Comparison of ENCODE assay signal across 21 cellular contexts in genomic region chr5:179824745-179825112, GRCh38. TPM values are rescaled to one million over a fixed set of nuclear protein-coding genes. Genes with fewer than 3 reads are reported as not detected.
DNase-seq lines count a peak whose midpoint lies in the region; ATAC-seq and TF ChIP-seq lines count a peak whose summit lies in the region.
"Had no signal": no experiment of that assay in that cellular context is flagged by ENCODE, and none has a peak within 500 bp of the region (broad histone marks: within the 10 kb centered on the region; RNA-seq: fewer than 3 reads in every experiment).

No MANE protein-coding gene starts in this region.

- H4K8ac ChIP-seq in mesenchymal stem cell (ENCODE audit: low read length): no peak overlapping the region

- no peak overlapping the region for H4K91ac ChIP-seq in mesenchymal stem cell (ENCODE audit: low read length)

- H3K4me1 ChIP-seq in left ventricle myocardium inferior (peaks cover 93% of the 10 kb centered on the region), heart right ventricle (peaks cover 16 to 84% (median 55%) of the 10 kb centered on the region in 9 donors), mesenchymal stem cell (ENCODE audit: control insufficient read depth, insufficient read depth, low read depth, low read length) (peaks cover 47% of the 10 kb centered on the region)

- intact Hi-C loops in left ventricle myocardium inferior (cut with micrococcal nuclease): no loop called here
- intact Hi-C loops in heart right ventricle (cut with DNase I): loop anchor here in 2 of 10 donors (5.0 to 10.0 kb wide), 2 partner anchors 33 to 80 kb away; partner anchors contain the start of genes MRNIP (in 2 of the 2) and TBC1D9B (in 1 of the 2)

- no peak overlapping the region for H2BK12ac ChIP-seq in mesenchymal stem cell (ENCODE audit: low read length in 2 of 2)

- no peak overlapping the region for H2BK120ac ChIP-seq in mesenchymal stem cell (ENCODE audit: low read depth, low read length)

- H3K4me1 Mint-ChIP-seq in brain: peaks cover 33% of the 10 kb centered on the region

- H3K9ac ChIP-seq in mesenchymal stem cell (ENCODE audit: low read length): peak overlapping the region; percentile 96

- no peak overlapping the region for H3K23ac ChIP-seq in mesenchymal stem cell (ENCODE audit: low read length in 2 of 2)

- H3K36me3 Mint-ChIP-seq in brain: peaks cover 78% of the 10 kb centered on the region

- H3K4me2 ChIP-seq in mesenchymal stem cell (ENCODE audit: low read length, poor library complexity, severe bottlenecking): no peak overlapping the region

- peaks cover 4% of the 10 kb centered on the region for H3K27me3 Mint-ChIP-seq in brain
- H3K27me3 Mint-ChIP-seq: activated CD8-positive, alpha-beta memory T cell treated with anti-CD3 and anti-CD28 coated beads, Interleukin-2, amount 10 ng/mL, durations not matched to agents 7 days and 5 days; activated naive CD4-positive, alpha-beta T cell treated with anti-CD3 and anti-CD28 coated beads, Interleukin-2, amount 50 U/mL, for 24 hours had no signal

- peaks cover 15% of the 10 kb centered on the region for H3K79me1 ChIP-seq in mesenchymal stem cell (replicated peaks; ENCODE audit: low read length, poor library complexity, severe bottlenecking)

- 76 to 79% methylated on average over 3 of the region's 3 CpGs for WGBS in heart right ventricle, 2 donors
- WGBS in mesenchymal stem cell: 76% methylated on average over 1 of the region's 3 CpGs

- H3K18ac ChIP-seq in mesenchymal stem cell (ENCODE audit: low read depth in 1 of 2, low read length in 2 of 2): no peak overlapping the region

- DNase-seq in left ventricle myocardium inferior (no peak), heart right ventricle (no peak), mesenchymal stem cell (no peak), UCSD-AML1 (lab: John Stamatoyannopoulos, UW; ENCODE audit: unreplicated experiment) (no peak), DMS 273 (lab: John Stamatoyannopoulos, UW; ENCODE audit: unreplicated experiment) (no peak), amygdala (lab: John Stamatoyannopoulos, UW) (no peak)
- DNase-seq: activated CD8-positive, alpha-beta memory T cell treated with anti-CD3 and anti-CD28 coated beads, Interleukin-2, amount 10 ng/mL, durations not matched to agents 7 days and 5 days; cerebellar nuclear complex; DMS 273 treated with DMSO at 0.1 percent for 48 hours; head of caudate nucleus; NCI-H2081; NCI-H526 treated with DMSO at 0.1 percent for 48 hours; stimulated activated CD4-positive, alpha-beta T cell treated with anti-CD3 and anti-CD28 coated beads, Interleukin-15, amount 100 ng/mL, for 24 hours; SW 1271; testis had no signal

- H2AFZ ChIP-seq in mesenchymal stem cell (ENCODE audit: low read depth, low read length): no peak overlapping the region

- ATAC-seq in heart right ventricle: no peak
- no peak for ATAC-seq in GM21737 (IDR thresholded peaks at IDR 0.05; ENCODE audit: unreplicated experiment)
- ATAC-seq: activated CD8-positive, alpha-beta memory T cell treated with anti-CD3 and anti-CD28 coated beads, Interleukin-2, amount 10 ng/mL, durations not matched to agents 7 days and 5 days; WTC11 had no signal

- H3K9me3 ChIP-seq in left ventricle myocardium inferior (replicated peaks) (no peaks in the 10 kb centered on the region), heart right ventricle (no peaks in the 10 kb centered on the region), mesenchymal stem cell (ENCODE audit: control insufficient read depth, low read length) (no peaks in the 10 kb centered on the region)
- H3K9me3 ChIP-seq: Peyer's patch, testis had no signal

- H3K27me3 ChIP-seq in left ventricle myocardium inferior (ENCODE audit: low read depth): no peaks in the 10 kb centered on the region
- H3K27me3 ChIP-seq in heart right ventricle: no peaks in the 10 kb centered on the region
- no peaks in the 10 kb centered on the region for H3K27me3 ChIP-seq in mesenchymal stem cell (ENCODE audit: control insufficient read depth in 1 of 2, insufficient read depth in 1 of 2, low read length in 2 of 2)
- H3K27me3 ChIP-seq: Peyer's patch, testis had no signal

- H3K36me3 ChIP-seq in left ventricle myocardium inferior (peaks cover 80% of the 10 kb centered on the region), heart right ventricle (peaks cover 4 to 79% (median 63%) of the 10 kb centered on the region in 9 donors), mesenchymal stem cell (ENCODE audit: control insufficient read depth in 1 of 2, insufficient read depth in 2 of 2, low read depth in 1 of 2, low read length in 2 of 2) (peaks cover 60 to 79% of the 10 kb centered on the region in 2 experiments)

- no peak overlapping the region for H2BK15ac ChIP-seq in mesenchymal stem cell (ENCODE audit: low read depth, poor library complexity, severe bottlenecking)

- H2BK5ac ChIP-seq in mesenchymal stem cell (ENCODE audit: low read depth, low read length, poor library complexity, severe bottlenecking): no peak overlapping the region

- no peak overlapping the region for H3K14ac ChIP-seq in mesenchymal stem cell (ENCODE audit: low read length in 2 of 2)

- no peak for TF ChIP-seq CTCF in left ventricle myocardium inferior (IDR thresholded peaks at IDR 0.05; ENCODE audit: borderline replicate concordance)
- TF ChIP-seq CTCF in heart right ventricle (IDR thresholded peaks at IDR 0.05): no peak
- no peak for TF ChIP-seq CTCF in brain (conservative IDR thresholded peaks at IDR 0.05)

- H3K4me3 ChIP-seq in left ventricle myocardium inferior (no peak overlapping the region), heart right ventricle (no peak overlapping the region), mesenchymal stem cell (ENCODE audit: insufficient read depth in 1 of 2, low read depth in 1 of 2, low read length in 2 of 2) (peak overlapping the region in 1 of 2 experiments; percentile 95)
- H3K4me3 ChIP-seq: testis had no signal

- H3K9me3 Mint-ChIP-seq in brain: no peaks in the 10 kb centered on the region
- H3K9me3 Mint-ChIP-seq: activated naive CD4-positive, alpha-beta T cell treated with anti-CD3 and anti-CD28 coated beads, Interleukin-2, amount 50 U/mL, for 24 hours; WTC11 had no signal

- peak overlapping the region in 3 of 5 experiments; percentile 23 to 63 (median 27) for H3K4me3 Mint-ChIP-seq in brain
- H3K4me3 Mint-ChIP-seq: activated CD8-positive, alpha-beta memory T cell treated with anti-CD3 and anti-CD28 coated beads, Interleukin-2, amount 10 ng/mL, durations not matched to agents 7 days and 5 days; activated naive CD4-positive, alpha-beta T cell treated with anti-CD3 and anti-CD28 coated beads, Interleukin-2, amount 50 U/mL, for 24 hours; WTC11 had no signal

- no peak overlapping the region for H2AK5ac ChIP-seq in mesenchymal stem cell (ENCODE audit: low read length, severe bottlenecking)

- peak overlapping the region; percentile 98 for H3K27ac ChIP-seq in left ventricle myocardium inferior (replicated peaks)
- peak overlapping the region in 1 of 10 donors; percentile 25 for H3K27ac ChIP-seq in heart right ventricle
- H3K27ac ChIP-seq in mesenchymal stem cell (ENCODE audit: low read length, poor library complexity, severe bottlenecking): no peak overlapping the region
- H3K27ac ChIP-seq: testis had no signal

- peak overlapping the region in 1 of 5 experiments; percentile 41 for H3K27ac Mint-ChIP-seq in brain
- H3K27ac Mint-ChIP-seq: activated naive CD4-positive, alpha-beta T cell treated with anti-CD3 and anti-CD28 coated beads, Interleukin-2, amount 50 U/mL, for 24 hours; WTC11 had no signal

- H3K4ac ChIP-seq in mesenchymal stem cell (ENCODE audit: low read depth in 1 of 2, low read length in 2 of 2): no peak overlapping the region

RNA-seq across cellular contexts. Expression of gene SQSTM1, which starts 4.0 kb away (rescaled TPM):
- total RNA-seq in left ventricle myocardium inferior: 438 TPM
- 100 to 1,000 TPM; 341 to 466 (median 391) TPM for total RNA-seq in heart right ventricle
- polyA plus RNA-seq in heart right ventricle: 100 to 1,000 TPM; 131 to 210 TPM
- 235 TPM for polyA plus RNA-seq in brain (ENCODE audit: insufficient read depth, low read depth, low replicate concordance)
- polyA plus RNA-seq in mesenchymal stem cell (2013, experiment 1 of 2): 544 TPM
- polyA plus RNA-seq in mesenchymal stem cell (2013, experiment 2 of 2): 553 TPM

RNA-seq across cellular contexts. Expression of gene MGAT4B, which starts 18.1 kb away (rescaled TPM):
- total RNA-seq in left ventricle myocardium inferior (98.7 TPM), heart right ventricle (100 to 1,000 TPM in 5 of 10 donors, 10 to 100 TPM in 5; 88.6 to 123 (median 102) TPM)
- polyA plus RNA-seq in heart right ventricle (10 to 100 TPM; 58.6 to 86.9 TPM), brain (ENCODE audit: insufficient read depth, low read depth, low replicate concordance) (174 TPM)
- 182 TPM for polyA plus RNA-seq in mesenchymal stem cell (2013, experiment 1 of 2)
- polyA plus RNA-seq in mesenchymal stem cell (2013, experiment 2 of 2): 176 TPM

RNA-seq across cellular contexts. Expression of gene LTC4S, which starts 30.9 kb away (rescaled TPM):
- 10.9 TPM for total RNA-seq in left ventricle myocardium inferior
- total RNA-seq in heart right ventricle: 10 to 100 TPM in 3 of 10 donors, 1 to 10 TPM in 7; 5.4 to 10.6 (median 7.9) TPM
- 10 to 100 TPM; 10.5 to 20.0 TPM for polyA plus RNA-seq in heart right ventricle
- 1.9 TPM for polyA plus RNA-seq in brain (ENCODE audit: insufficient read depth, low read depth, low replicate concordance)
- polyA plus RNA-seq in mesenchymal stem cell (2013, experiment 1 of 2): 0.22 TPM
- polyA plus RNA-seq in mesenchymal stem cell (2013, experiment 2 of 2): 0.29 TPM
- total RNA-seq: HT1080 had no signal

RNA-seq across cellular contexts. Expression of gene MRNIP, which starts 33.9 kb away (rescaled TPM):
- total RNA-seq in left ventricle myocardium inferior (13.1 TPM), heart right ventricle (10 to 100 TPM in 8 of 10 donors, 1 to 10 TPM in 2; 6.6 to 14.4 (median 12.7) TPM)
- polyA plus RNA-seq in heart right ventricle (10 to 100 TPM; 12.6 to 45.1 TPM), brain (ENCODE audit: insufficient read depth, low read depth, low replicate concordance) (24.3 TPM)
- 9.7 TPM for polyA plus RNA-seq in mesenchymal stem cell (2013, experiment 1 of 2)
- 10.7 TPM for polyA plus RNA-seq in mesenchymal stem cell (2013, experiment 2 of 2)
